28 cellular contexts compared by ENCODE assay signal in the genomic region with DNA sequence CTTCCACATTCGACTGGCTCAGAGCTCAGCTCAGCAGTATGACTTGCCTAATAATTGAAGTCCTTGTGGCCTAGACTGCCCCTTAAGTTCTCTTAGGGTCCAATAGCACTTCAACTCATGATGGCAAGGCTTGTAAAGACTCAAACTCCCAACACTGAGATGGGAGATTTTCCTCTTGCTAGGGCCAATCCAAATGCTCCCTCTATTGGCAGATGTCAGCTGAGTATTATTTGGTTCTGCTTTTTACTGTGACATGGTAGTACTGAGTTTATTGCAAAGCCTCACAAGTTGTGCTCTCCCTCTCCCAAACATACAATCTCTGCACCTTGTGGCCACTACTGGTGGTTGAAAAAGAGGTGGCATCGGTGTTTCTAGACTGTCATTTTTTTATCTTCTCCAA.
DNase-seq lines count a peak whose midpoint lies in the region; ATAC-seq and TF ChIP-seq lines count a peak whose summit lies in the region.
"Had no signal": no experiment of that assay in that cellular context is flagged by ENCODE, and none has a peak within 500 bp of the region (broad histone marks: within the 10 kb centered on the region; RNA-seq: fewer than 3 reads in every experiment).

No MANE protein-coding gene starts in this region.

- CTCF ChIA-PET in PC-3 (lab: Charles Lee): no interaction called here
- CTCF ChIA-PET in activated CD4-positive, alpha-beta memory T cell treated with anti-CD3 and anti-CD28 coated beads for 36 hours (lab: Charles Lee): no interaction called here

- H3K9ac ChIP-seq in PC-3 (ENCODE audit: low read length): no peak overlapping the region

- H3K4me1 Mint-ChIP-seq in activated CD4-positive, alpha-beta T cell treated with anti-CD3 and anti-CD28 coated beads, Interleukin-2, amount 10 ng/mL, durations not matched to agents 24 days and 14 days: peaks cover 2% of the 10 kb centered on the region
- no peaks in the 10 kb centered on the region for H3K4me1 Mint-ChIP-seq in activated CD4-positive, alpha-beta memory T cell treated with anti-CD3 and anti-CD28 coated beads for 36 hours (ENCODE audit: low read depth)
- H3K4me1 Mint-ChIP-seq: activated naive CD8-positive, alpha-beta T cell treated with anti-CD3 and anti-CD28 coated beads, Interleukin-2, amount 10 ng/mL, durations not matched to agents 7 days and 5 days; neural crest cell had no signal

- no peak overlapping the region for H3K4me3 Mint-ChIP-seq in activated CD4-positive, alpha-beta T cell treated with anti-CD3 and anti-CD28 coated beads, Interleukin-2, amount 10 ng/mL, durations not matched to agents 24 days and 14 days
- no peak overlapping the region for H3K4me3 Mint-ChIP-seq in activated CD4-positive, alpha-beta memory T cell treated with anti-CD3 and anti-CD28 coated beads for 36 hours
- H3K4me3 Mint-ChIP-seq: activated CD8-positive, alpha-beta T cell treated with anti-CD3 and anti-CD28 coated beads for 36 hours; activated naive CD8-positive, alpha-beta T cell treated with anti-CD3 and anti-CD28 coated beads, Interleukin-2, amount 10 ng/mL, durations not matched to agents 7 days and 5 days; effector memory CD8-positive, alpha-beta T cell; neural crest cell; T-helper 2 cell treated with Interferon-gamma antibody and Interleukin-4, amounts not matched to agents 5 μg/mL and 100 μg/mL, for 36 hours had no signal

- H3K9me3 ChIP-seq in PC-3 (ENCODE audit: low read length): no peaks in the 10 kb centered on the region
- H3K9me3 ChIP-seq in lower lobe of right lung: no peaks in the 10 kb centered on the region
- H3K9me3 ChIP-seq: ascending aorta, BE2C, heart left ventricle, MG63, right atrium auricular region, transverse colon had no signal

- H3K36me3 Mint-ChIP-seq in activated CD4-positive, alpha-beta T cell treated with anti-CD3 and anti-CD28 coated beads, Interleukin-2, amount 10 ng/mL, durations not matched to agents 24 days and 14 days (ENCODE audit: low read depth): no peaks in the 10 kb centered on the region
- H3K36me3 Mint-ChIP-seq in activated CD4-positive, alpha-beta memory T cell treated with anti-CD3 and anti-CD28 coated beads for 36 hours: no peaks in the 10 kb centered on the region
- H3K36me3 Mint-ChIP-seq: activated naive CD8-positive, alpha-beta T cell treated with anti-CD3 and anti-CD28 coated beads, Interleukin-2, amount 10 ng/mL, durations not matched to agents 7 days and 5 days had no signal

- H4K20me1 ChIP-seq in PC-3 (ENCODE audit: low read length): no peaks in the 10 kb centered on the region

- no peak overlapping the region for H2AFZ ChIP-seq in PC-3 (ENCODE audit: low read length)

- no peaks in the 10 kb centered on the region for H3K9me2 ChIP-seq in PC-3 (replicated peaks; ENCODE audit: low read length)

- TF ChIP-seq CTCF in LNCAP (IDR thresholded peaks at IDR 0.05): peak; percentile 23; the same call in 1 of the 2 replicates
- peak; percentile 40; the same call in 1 of the 2 replicates for TF ChIP-seq CTCF in PC-3 (conservative IDR thresholded peaks at IDR 0.05; ENCODE audit: low read depth, low read length)
- peak; percentile 5 for TF ChIP-seq CTCF in lower lobe of right lung (IDR thresholded peaks at IDR 0.05)
- TF ChIP-seq CTCF in omental fat pad (IDR thresholded peaks at IDR 0.05): no peak

- peaks cover 1% of the 10 kb centered on the region for H3K27me3 Mint-ChIP-seq in activated CD4-positive, alpha-beta T cell treated with anti-CD3 and anti-CD28 coated beads, Interleukin-2, amount 10 ng/mL, durations not matched to agents 24 days and 14 days
- H3K27me3 Mint-ChIP-seq in activated CD4-positive, alpha-beta memory T cell treated with anti-CD3 and anti-CD28 coated beads for 36 hours: peaks cover 7% of the 10 kb centered on the region

- ATAC-seq in PC-3 (peak; percentile 46; the same call in 1 of the 2 replicates), lower lobe of right lung (no peak), omental fat pad (ENCODE audit: low FRiP score) (no peak)
- ATAC-seq: activated CD8-positive, alpha-beta T cell treated with anti-CD3 and anti-CD28 coated beads for 36 hours; effector memory CD8-positive, alpha-beta T cell; heart left ventricle; SK-N-SH treated with all-trans-retinoic acid at 6 μM for 48 hours had no signal

- no peaks in the 10 kb centered on the region for H3K79me2 ChIP-seq in PC-3 (ENCODE audit: low read length)

- no peak overlapping the region for H3K27ac Mint-ChIP-seq in activated CD4-positive, alpha-beta T cell treated with anti-CD3 and anti-CD28 coated beads, Interleukin-2, amount 10 ng/mL, durations not matched to agents 24 days and 14 days
- no peak overlapping the region for H3K27ac Mint-ChIP-seq in activated CD4-positive, alpha-beta memory T cell treated with anti-CD3 and anti-CD28 coated beads for 36 hours
- H3K27ac Mint-ChIP-seq: activated CD8-positive, alpha-beta T cell treated with anti-CD3 and anti-CD28 coated beads for 36 hours; activated naive CD8-positive, alpha-beta T cell treated with anti-CD3 and anti-CD28 coated beads, Interleukin-2, amount 10 ng/mL, durations not matched to agents 7 days and 5 days; effector memory CD8-positive, alpha-beta T cell; T-helper 2 cell treated with Interferon-gamma antibody and Interleukin-4, amounts not matched to agents 5 μg/mL and 100 μg/mL, for 36 hours had no signal

- POLR2A ChIA-PET in PC-3 (lab: Charles Lee; ENCODE audit: unreplicated experiment): no interaction called here
- POLR2A ChIA-PET in activated CD4-positive, alpha-beta memory T cell treated with anti-CD3 and anti-CD28 coated beads for 36 hours (lab: Charles Lee): no interaction called here

- intact Hi-C loops in activated CD4-positive, alpha-beta T cell treated with anti-CD3 and anti-CD28 coated beads, Interleukin-2, amount 10 ng/mL, durations not matched to agents 24 days and 14 days (cut with micrococcal nuclease): no loop called here
- intact Hi-C loops in PC-3 (cut with micrococcal nuclease) (loop anchor here (2.0 kb wide), 1 partner anchor 64 kb away; no protein-coding TSS in a partner anchor), lower lobe of right lung (cut with DNase I) (no loop called here)
- intact Hi-C loops in activated CD4-positive, alpha-beta memory T cell treated with anti-CD3 and anti-CD28 coated beads for 36 hours (cut with micrococcal nuclease): no loop called here

- no TSS peak for BruUV-seq in PC-3 (replicated peaks; lab: Mats Ljungman, UMichigan)

- no peak overlapping the region for H3K4me2 ChIP-seq in PC-3 (ENCODE audit: low read length)

- no peaks in the 10 kb centered on the region for H3K27me3 ChIP-seq in PC-3 (ENCODE audit: low read length)
- H3K27me3 ChIP-seq in lower lobe of right lung (ENCODE audit: low read depth): no peaks in the 10 kb centered on the region
- H3K27me3 ChIP-seq: ascending aorta, BE2C, heart left ventricle, MG63, right atrium auricular region, transverse colon had no signal

- H3K4me3 ChIP-seq in PC-3 (ENCODE audit: low read length) (no peak overlapping the region), lower lobe of right lung (no peak overlapping the region)
- H3K4me3 ChIP-seq: ascending aorta, heart left ventricle, MG63, right atrium auricular region, transverse colon had no signal

- peak; percentile 25 for DNase-seq in activated CD4-positive, alpha-beta T cell treated with anti-CD3 and anti-CD28 coated beads, Interleukin-2, amount 10 ng/mL, durations not matched to agents 24 days and 14 days
- DNase-seq in activated CD4-positive, alpha-beta T cell treated with anti-CD3 and anti-CD28 coated beads, Interleukin-2, amount 50 U/mL, for 48 hours: no peak
- DNase-seq in PC-3 (peak; percentile 33), lower lobe of right lung (no peak), omental fat pad (ENCODE audit: low spot score) (no peak)
- no peak for DNase-seq in activated T-cell treated with anti-CD3 and anti-CD28 coated beads, Interleukin-2, amount 50 U/mL, for 1 hour
- no peak for DNase-seq in activated CD4-positive, alpha-beta memory T cell treated with anti-CD3 and anti-CD28 coated beads for 36 hours
- DNase-seq: activated CD8-positive, alpha-beta T cell treated with anti-CD3 and anti-CD28 coated beads for 36 hours; activated gamma-delta T cell; activated naive CD8-positive, alpha-beta T cell treated with anti-CD3 and anti-CD28 coated beads, Interleukin-2, amount 10 ng/mL, durations not matched to agents 7 days and 5 days; BE2C; cortex of kidney; effector memory CD8-positive, alpha-beta T cell; foreskin fibroblast; heart left ventricle; IMR-90; kidney glomerular epithelial cell; MG63; NCI-H510A; NK-92 treated with Interleukin-12 subunit alpha and Interleukin-12 subunit beta, amount 100 ng/mL, for 24 hours; transverse colon had no signal

- H3K4me1 ChIP-seq in PC-3 (ENCODE audit: insufficient read depth, low read length): no peaks in the 10 kb centered on the region
- H3K4me1 ChIP-seq in lower lobe of right lung: peaks cover 5% of the 10 kb centered on the region
- H3K4me1 ChIP-seq: ascending aorta, BE2C, right atrium auricular region, transverse colon had no signal

- no peaks in the 10 kb centered on the region for H3K9me3 Mint-ChIP-seq in activated CD4-positive, alpha-beta T cell treated with anti-CD3 and anti-CD28 coated beads, Interleukin-2, amount 10 ng/mL, durations not matched to agents 24 days and 14 days
- peaks cover 3% of the 10 kb centered on the region for H3K9me3 Mint-ChIP-seq in activated CD4-positive, alpha-beta memory T cell treated with anti-CD3 and anti-CD28 coated beads for 36 hours
- H3K9me3 Mint-ChIP-seq: activated CD8-positive, alpha-beta T cell treated with anti-CD3 and anti-CD28 coated beads for 36 hours; activated naive CD8-positive, alpha-beta T cell treated with anti-CD3 and anti-CD28 coated beads, Interleukin-2, amount 10 ng/mL, durations not matched to agents 7 days and 5 days; T-helper 2 cell treated with Interferon-gamma antibody and Interleukin-4, amounts not matched to agents 5 μg/mL and 100 μg/mL, for 36 hours had no signal

- H3K27ac ChIP-seq in PC-3 (ENCODE audit: low read length): no peak overlapping the region
- no peak overlapping the region for H3K27ac ChIP-seq in lower lobe of right lung
- H3K27ac ChIP-seq: ascending aorta, heart left ventricle, right atrium auricular region, RWPE1, transverse colon had no signal

- H3K36me3 ChIP-seq in PC-3 (ENCODE audit: low read depth, low read length): no peaks in the 10 kb centered on the region
- H3K36me3 ChIP-seq in lower lobe of right lung: no peaks in the 10 kb centered on the region
- H3K36me3 ChIP-seq: ascending aorta, BE2C, heart left ventricle, MG63, right atrium auricular region, transverse colon had no signal

- H3F3A ChIP-seq in PC-3 (ENCODE audit: low read length, unreplicated experiment): no peaks in the 10 kb centered on the region

Comparison
In these comparisons a context has a peak if more than half of its experiments do, and no peak if none do; other contexts are left out.
1. DNase-seq: peak in activated CD4-positive, alpha-beta T cell treated with anti-CD3 and anti-CD28 coated beads, Interleukin-2, amount 10 ng/mL, durations not matched to agents 24 days and 14 days (single experiment) and PC-3 (single experiment); none in activated CD4-positive, alpha-beta T cell treated with anti-CD3 and anti-CD28 coated beads, Interleukin-2, amount 50 U/mL, for 48 hours (0 of 2), lower lobe of right lung (single experiment), activated T-cell treated with anti-CD3 and anti-CD28 coated beads, Interleukin-2, amount 50 U/mL, for 1 hour (single experiment), activated CD4-positive, alpha-beta memory T cell treated with anti-CD3 and anti-CD28 coated beads for 36 hours (single experiment) and omental fat pad (single experiment).
2. CTCF ChIP-seq: peak in LNCAP (single experiment), PC-3 (single experiment) and lower lobe of right lung (single experiment); none in omental fat pad (0 of 3).